ENCODE assay signal across 8 cellular contexts in the genomic region with DNA sequence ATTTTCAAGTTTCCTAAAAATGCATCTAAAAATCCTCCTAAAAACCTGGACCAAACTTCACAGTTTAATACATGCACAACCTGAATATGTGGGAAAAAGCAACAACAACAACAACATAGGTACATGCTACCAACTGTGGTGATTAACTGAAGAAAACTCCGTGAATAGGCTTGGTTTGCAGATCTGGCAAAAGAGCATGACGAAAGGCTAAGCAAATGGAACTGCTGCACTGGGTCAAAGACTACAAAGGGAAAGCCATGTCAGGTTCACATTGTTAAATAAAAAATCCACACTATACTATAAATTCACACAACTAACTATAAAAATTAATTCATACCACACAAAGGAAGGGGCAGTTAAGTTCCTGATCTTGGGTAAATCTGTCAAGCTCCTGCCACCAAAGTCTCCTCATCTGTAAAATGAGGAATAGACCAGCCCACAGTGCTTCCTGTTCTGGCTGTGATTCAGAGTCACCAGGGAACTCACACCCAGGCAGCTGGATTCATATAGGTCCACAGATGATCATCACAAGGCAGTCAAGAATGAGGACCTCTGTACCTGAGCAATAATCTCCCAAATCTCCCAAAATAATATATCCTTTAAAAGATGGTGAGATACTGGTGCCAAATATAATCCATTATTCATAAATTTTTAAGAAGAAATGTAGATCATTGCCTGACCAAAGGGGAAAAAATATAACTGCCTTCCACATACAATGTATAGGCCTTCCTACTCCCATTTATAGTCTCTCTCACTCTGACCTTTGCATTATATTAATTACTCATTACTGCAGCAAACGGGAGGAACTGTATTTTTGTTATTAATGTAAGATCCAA. TPM values are rescaled to one million over a fixed set of nuclear protein-coding genes. Genes with fewer than 3 reads are reported as not detected.
A peak's percentile ranks its signal among the peaks of the same experiment; 100 is the strongest.
DNase-seq lines count a peak whose midpoint lies in the region; ATAC-seq and TF ChIP-seq lines count a peak whose summit lies in the region.

No MANE protein-coding gene starts in this region.

- 67 to 68% methylated on average over 3 of the region's 3 CpGs for WGBS in lung, 2 donors

- in situ Hi-C loops in ACHN (cut with HindIII; ENCODE audit: low pct_ligation_motif_present, low pct_unique_long_range_greater_than_20kb, low sequenced_read_pairs), result loop anchor here (10.0 kb wide), 1 partner anchor 49 kb away; no protein-coding TSS in a partner anchor
- in situ Hi-C loops in KBM-7 (cut with MboI; ENCODE audit: low pct_unique_long_range_greater_than_20kb, low sequenced_read_pairs), result no loop called here

- no peaks in the 10 kb centered on the region for H3K27me3 ChIP-seq in lung (ENCODE audit: control insufficient read depth, insufficient read depth)
- no peaks in the 10 kb centered on the region for H3K27me3 ChIP-seq in H7 (ENCODE audit: control insufficient read depth, insufficient read depth, low read length)

- H3K36me3 ChIP-seq in lung (ENCODE audit: control insufficient read depth in 2 of 2, insufficient read depth in 2 of 2, low read length in 2 of 2) (no peaks in the 10 kb centered on the region), H7 (replicated peaks; ENCODE audit: control insufficient read depth, insufficient read depth, low read length) (no peaks in the 10 kb centered on the region)

- no peak for TF ChIP-seq CTCF in lung (IDR thresholded peaks at IDR 0.05; ENCODE audit: control extremely low read depth, extremely low read depth)

- no peaks in the 10 kb centered on the region for H3K9me3 ChIP-seq in lung (ENCODE audit: control insufficient read depth in 2 of 2, insufficient read depth in 1 of 2, low read length in 1 of 2)

- peak; percentile 80 for DNase-seq in ACHN
- DNase-seq in KBM-7, result peak; percentile 71
- peak; percentile 29 for DNase-seq in amniotic epithelial cell (ENCODE audit: low read depth)
- DNase-seq in lung (ENCODE audit: low spot score), result no peak
- DNase-seq in H7, result no peak
- no peak for DNase-seq in NCI-H2227 treated with DMSO at 0.1 percent for 48 hours (lab: John Stamatoyannopoulos, UW)
- DNase-seq in NCI-H1694 (lab: John Stamatoyannopoulos, UW), result no peak

- H3K27ac ChIP-seq in lung (ENCODE audit: low read depth in 1 of 2, low read length in 1 of 2), result peak overlapping the region; percentile 76 to 79

- H3K4me3 ChIP-seq in lung (no peak overlapping the region), H7 (ENCODE audit: insufficient read depth, low read depth, low read length) (no peak overlapping the region)

- ATAC-seq in lung (ENCODE audit: insufficient read depth, low FRiP score), result no peak
- ATAC-seq in GM18870 (IDR thresholded peaks at IDR 0.05; ENCODE audit: unreplicated experiment), result no peak

- H3K4me1 ChIP-seq in lung (ENCODE audit: control insufficient read depth in 2 of 2, insufficient read depth in 2 of 2, low read length in 2 of 2), result peaks cover 10 to 35% of the 10 kb centered on the region in 2 donors

RNA-seq across cellular contexts. Expression of a gene that starts 7.0 kb away (rescaled TPM):
- 100 to 1,000 TPM; 117 to 227 TPM for total RNA-seq in lung
- 10 to 100 TPM; 36.4 to 93.5 TPM for polyA plus RNA-seq in lung
- total RNA-seq in H7 (2014; rRNA removed; shearing (Covaris generic)), result 52.2 and 55.5 TPM in 2 replicates

Comparison
In these comparisons a context has a peak if more than half of its experiments do, and no peak if none do; other contexts are left out.
1. DNase-seq: peak in ACHN (single experiment), KBM-7 (single experiment) and amniotic epithelial cell (single experiment); none in lung (single experiment), H7 (single experiment), NCI-H2227 treated with DMSO at 0.1 percent for 48 hours (single experiment) and NCI-H1694 (single experiment).